ENCODE assay signal across 25 cellular contexts in genomic region chr13:36516225-36516624, GRCh38.
DNase-seq lines count a peak whose midpoint lies in the region; ATAC-seq, FAIRE-seq and TF ChIP-seq lines count a peak whose summit lies in the region.
"Had no signal": no experiment of that assay in that cellular context is flagged by ENCODE, and none has a peak within 500 bp of the region (broad histone marks: within the 10 kb centered on the region; RNA-seq: fewer than 3 reads in every experiment).

No MANE protein-coding gene starts in this region.

- no peak overlapping the region for H2BK5ac ChIP-seq in IMR-90 (ENCODE audit: low read depth, low read length, poor library complexity, severe bottlenecking)

- TF ChIP-seq POLR2A in A549 (IDR thresholded peaks at IDR 0.05; ENCODE audit: low read length) (no peak), IMR-90 (IDR thresholded peaks at IDR 0.05; ENCODE audit: low read depth, low read length) (no peak)

- H3K4me3 ChIP-seq in A549 (no peak overlapping the region), BLaER1 (no peak overlapping the region), IMR-90 (ENCODE audit: insufficient read depth, low read depth, low read length) (no peak overlapping the region), WERI-Rb-1 (ENCODE audit: low read depth, low read length) (no peak overlapping the region), heart right ventricle (no peak overlapping the region)
- H3K4me3 ChIP-seq: GM12878 had no signal

- H3K9me1 ChIP-seq in IMR-90 (ENCODE audit: insufficient read depth, low read length), result no peaks in the 10 kb centered on the region

- FAIRE-seq in A549 (lab: Jason Lieb, UNC), result no peak
- FAIRE-seq: A204.1, GM12878, GM12892, GM18507 had no signal

- ATAC-seq in A549 (no peak), IMR-90 (ENCODE audit: low read depth) (no peak), GM19351 (IDR thresholded peaks at IDR 0.05; ENCODE audit: unreplicated experiment) (no peak), heart right ventricle (no peak)
- ATAC-seq: GM12878 had no signal

- H3K9me3 ChIP-seq in A549 (no peaks in the 10 kb centered on the region), BLaER1 (no peaks in the 10 kb centered on the region), IMR-90 (ENCODE audit: control insufficient read depth, insufficient read depth, low read length) (no peaks in the 10 kb centered on the region), WERI-Rb-1 (ENCODE audit: severe bottlenecking) (no peaks in the 10 kb centered on the region), heart right ventricle (no peaks in the 10 kb centered on the region)
- H3K9me3 ChIP-seq: Caco-2 had no signal

- POLR2A ChIA-PET in A549 (lab: Yijun Ruan, JAX), result no interaction called here
- POLR2A ChIA-PET in IMR-90 (lab: Charles Lee; ENCODE audit: unreplicated experiment), result no interaction called here

- no peak overlapping the region for H2BK15ac ChIP-seq in IMR-90 (ENCODE audit: low read depth, low read length)

- TF ChIP-seq EP300 in A549 (IDR thresholded peaks at IDR 0.05), result no peak

- no peak overlapping the region for H2BK120ac ChIP-seq in IMR-90 (ENCODE audit: low read depth, low read length)

- H3K4me1 ChIP-seq in A549, result no peaks in the 10 kb centered on the region
- peaks cover 45% of the 10 kb centered on the region for H3K4me1 ChIP-seq in BLaER1
- no peaks in the 10 kb centered on the region for H3K4me1 ChIP-seq in IMR-90 (ENCODE audit: control insufficient read depth, insufficient read depth, low read length)
- no peaks in the 10 kb centered on the region for H3K4me1 ChIP-seq in heart right ventricle
- H3K4me1 ChIP-seq: Caco-2 had no signal

- no peak overlapping the region for H3K14ac ChIP-seq in IMR-90 (replicated peaks; ENCODE audit: low read depth, low read length)

- H2AK5ac ChIP-seq in IMR-90 (ENCODE audit: low read depth, low read length), result no peak overlapping the region

- no peak overlapping the region for H3K9ac ChIP-seq in BLaER1
- no peak overlapping the region for H3K9ac ChIP-seq in IMR-90 (ENCODE audit: low read depth, low read length)

- in situ Hi-C loops in IMR-90 (cut with MboI; ENCODE audit: low sequenced_read_pairs), result no loop called here

- H3K36me3 ChIP-seq in BLaER1 (no peaks in the 10 kb centered on the region), IMR-90 (ENCODE audit: control insufficient read depth, insufficient read depth, low read length) (no peaks in the 10 kb centered on the region), WERI-Rb-1 (no peaks in the 10 kb centered on the region), heart right ventricle (no peaks in the 10 kb centered on the region)

- no peaks in the 10 kb centered on the region for H4K20me1 ChIP-seq in BLaER1
- H4K20me1 ChIP-seq in IMR-90 (ENCODE audit: insufficient read depth, low read length), result no peaks in the 10 kb centered on the region

- H3K4ac ChIP-seq in IMR-90 (ENCODE audit: low read depth, low read length), result no peak overlapping the region

- no peaks in the 10 kb centered on the region for H3K79me1 ChIP-seq in IMR-90 (ENCODE audit: low read depth in 1 of 2, low read length in 2 of 2)

- BruUV-seq in IMR-90 (replicated peaks; lab: Mats Ljungman, UMichigan), result no TSS peak

- no peak overlapping the region for H2AFZ ChIP-seq in IMR-90 (replicated peaks; ENCODE audit: low read length, poor library complexity)

- H3K23ac ChIP-seq in IMR-90 (ENCODE audit: low read depth, low read length), result no peak overlapping the region

- TF ChIP-seq CTCF in A549 (IDR thresholded peaks at IDR 0.05) (no peak), IMR-90 (conservative IDR thresholded peaks at IDR 0.05; ENCODE audit: low read depth, low read length) (no peak), WERI-Rb-1 (IDR thresholded peaks at IDR 0.05; ENCODE audit: low read depth, low read length) (no peak), heart right ventricle (IDR thresholded peaks at IDR 0.05) (no peak)

- no peak overlapping the region for H2AK9ac ChIP-seq in IMR-90 (replicated peaks; ENCODE audit: low read depth, low read length, poor library complexity)

- CTCF ChIA-PET in A549 (lab: Yijun Ruan, JAX), result no interaction called here
- CTCF ChIA-PET in IMR-90 (lab: Yijun Ruan, JAX), result interaction anchor here (1.3 kb wide), 1 partner anchor 9 kb away, joined by 3 read pairs; no protein-coding TSS in a partner anchor

- no peak overlapping the region for H3K56ac ChIP-seq in IMR-90 (ENCODE audit: extremely low read depth, insufficient read depth, low read length)

- DNase-seq in A549 (ENCODE audit: low read depth in 1 of 2, low spot score in 1 of 2) (no peak), IMR-90 (no peak), WERI-Rb-1 (no peak), NCI-H446 treated with DMSO at 0.1 percent for 48 hours (lab: John Stamatoyannopoulos, UW) (no peak), heart right ventricle (no peak), NCI-H187 treated with DMSO at 0.1 percent for 48 hours (lab: John Stamatoyannopoulos, UW) (no peak)
- DNase-seq: 8988T; AML-193; C1 segment of cervical spinal cord; Caco-2; Calu3; CD4-positive, alpha-beta memory T cell; CD4-positive, CD25-positive, alpha-beta regulatory T cell; DMS153; DMS53; DMS79; DND-41; EL; GDM1 had no signal

- H4K91ac ChIP-seq in IMR-90 (ENCODE audit: insufficient read depth, low read depth, low read length), result no peak overlapping the region

- dilution Hi-C loops in IMR-90 (cut with HindIII; ENCODE audit: low sequenced_read_pairs, unreplicated experiment), result no loop called here

- no peak overlapping the region for H2BK20ac ChIP-seq in IMR-90 (ENCODE audit: low read depth, low read length)

- TF ChIP-seq RAD21 in A549 (conservative IDR thresholded peaks at IDR 0.05 in 1 of 2, IDR thresholded peaks at IDR 0.05 in 1 of 2) (no peak), IMR-90 (IDR thresholded peaks at IDR 0.05; ENCODE audit: low read length) (no peak)

- intact Hi-C loops in IMR-90 (cut with micrococcal nuclease), result no loop called here
- intact Hi-C loops in heart right ventricle (cut with DNase I), result no loop called here

- no peak overlapping the region for H3K18ac ChIP-seq in IMR-90 (ENCODE audit: low read depth, low read length)

- H4K8ac ChIP-seq in IMR-90 (ENCODE audit: low read depth in 2 of 2, low read length in 2 of 2), result no peak overlapping the region

- H3K27me3 ChIP-seq in BLaER1, result no peaks in the 10 kb centered on the region
- no peaks in the 10 kb centered on the region for H3K27me3 ChIP-seq in IMR-90 (ENCODE audit: control insufficient read depth, insufficient read depth, low read length)
- no peaks in the 10 kb centered on the region for H3K27me3 ChIP-seq in WERI-Rb-1 (ENCODE audit: insufficient read depth, low read depth, severe bottlenecking)
- peaks cover 0 to 3% (median 0%) of the 10 kb centered on the region in 7 donors for H3K27me3 ChIP-seq in heart right ventricle

- H3K27ac ChIP-seq in A549, result no peak overlapping the region
- H3K27ac ChIP-seq in BLaER1, result no peak overlapping the region
- no peak overlapping the region for H3K27ac ChIP-seq in IMR-90 (ENCODE audit: insufficient read depth, low read length)
- H3K27ac ChIP-seq in WERI-Rb-1, result peak overlapping the region; percentile 41; the same call in 1 of the 2 replicates
- H3K27ac ChIP-seq in heart right ventricle, result no peak overlapping the region

- H3K4me2 ChIP-seq in A549 (no peak overlapping the region), BLaER1 (peak overlapping the region; percentile 58; the same call in 1 of the 2 replicates), IMR-90 (ENCODE audit: low read depth, low read length) (no peak overlapping the region)

- 5% methylated on average over 2 of the region's 2 CpGs for WGBS in A549 (ENCODE audit: missing lambda C conversion rate)
- 33% methylated on average over 1 of the region's 2 CpGs; no CpG with 5 or more reads in 1 of the 2 experiments for whole genome bisulfite sequencing in IMR-90 (ENCODE audit: extremely low coverage in 2 of 2, insufficient read length in 1 of 2), 2 experiments
- 70 to 72% methylated on average over 2 of the region's 2 CpGs for WGBS in heart right ventricle, 2 donors

- H4K5ac ChIP-seq in IMR-90 (ENCODE audit: low read depth, low read length), result no peak overlapping the region

TF ChIP-seq in A549, 52 proteins besides CTCF, POLR2A, EP300 and RAD21:
- TF ChIP-seq CHD4 (IDR thresholded peaks at IDR 0.05; ENCODE audit: borderline replicate concordance) (no peak), MAFK (IDR thresholded peaks at IDR 0.05; ENCODE audit: partially characterized antibody) (peak; percentile 49)

TF ChIP-seq in IMR-90, 13 proteins besides CTCF, POLR2A, EP300 and RAD21:
- TF ChIP-seq MAFK (IDR thresholded peaks at IDR 0.05; ENCODE audit: low read depth, low read length) (peak; percentile 52), BHLHE40 (IDR thresholded peaks at IDR 0.05; ENCODE audit: low read depth, low read length) (no peak), MAZ (IDR thresholded peaks at IDR 0.05; ENCODE audit: borderline replicate concordance, low read depth, low read length) (no peak)
